27 cellular contexts compared by ENCODE assay signal in the genomic region with DNA sequence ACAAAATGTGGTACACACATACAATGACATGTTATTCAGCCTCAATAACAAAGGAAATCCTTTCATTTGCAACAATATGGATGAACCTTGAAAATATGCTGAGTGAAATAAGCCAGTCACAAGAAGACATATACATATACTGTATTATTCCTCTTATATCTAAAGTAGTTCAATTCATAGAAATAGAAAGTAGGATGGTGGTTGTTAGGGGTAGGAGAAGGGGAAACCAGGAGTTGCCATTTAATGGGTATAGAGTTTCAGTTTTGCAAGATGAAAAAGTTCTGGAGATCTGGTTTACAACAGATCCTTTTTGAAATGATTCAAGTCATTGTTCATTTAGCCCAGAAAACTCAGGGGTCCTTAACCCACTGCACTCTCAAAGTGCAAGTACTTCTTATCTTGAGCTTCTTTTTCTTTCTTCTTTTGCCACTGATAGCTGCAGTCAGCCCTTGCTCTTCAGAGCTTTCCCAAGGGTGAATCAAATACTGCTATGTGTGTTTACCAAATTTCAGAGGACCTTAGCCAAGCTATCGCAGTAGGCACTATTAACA.
"Had no signal": no experiment of that assay in that cellular context is flagged by ENCODE, and none has a peak within 500 bp of the region (broad histone marks: within the 10 kb centered on the region; RNA-seq: fewer than 3 reads in every experiment).

No MANE protein-coding gene starts in this region.

- H3K27me3 Mint-ChIP-seq: activated naive CD4-positive, alpha-beta T cell treated with anti-CD3 and anti-CD28 coated beads, Interleukin-2, amount 10 ng/mL, durations not matched to agents 7 days and 5 days; activated naive CD8-positive, alpha-beta T cell treated with anti-CD3 and anti-CD28 coated beads, Interleukin-2, amount 10 ng/mL, durations not matched to agents 7 days and 5 days had no signal

- H3K4me1 Mint-ChIP-seq: activated naive CD4-positive, alpha-beta T cell treated with anti-CD3 and anti-CD28 coated beads, Interleukin-2, amount 10 ng/mL, durations not matched to agents 7 days and 5 days had no signal

- H3K4me3 Mint-ChIP-seq: activated CD8-positive, alpha-beta T cell treated with anti-CD3 and anti-CD28 coated beads, Interleukin-2, amount 10 ng/mL, durations not matched to agents 7 days and 5 days; activated naive CD4-positive, alpha-beta T cell treated with anti-CD3 and anti-CD28 coated beads, Interleukin-2, amount 10 ng/mL, durations not matched to agents 7 days and 5 days; activated naive CD8-positive, alpha-beta T cell treated with anti-CD3 and anti-CD28 coated beads, Interleukin-2, amount 10 ng/mL, durations not matched to agents 7 days and 5 days had no signal

- H3K27ac Mint-ChIP-seq: activated CD8-positive, alpha-beta T cell treated with anti-CD3 and anti-CD28 coated beads, Interleukin-2, amount 10 ng/mL, durations not matched to agents 7 days and 5 days; activated naive CD4-positive, alpha-beta T cell treated with anti-CD3 and anti-CD28 coated beads, Interleukin-2, amount 10 ng/mL, durations not matched to agents 7 days and 5 days; activated naive CD8-positive, alpha-beta T cell treated with anti-CD3 and anti-CD28 coated beads, Interleukin-2, amount 10 ng/mL, durations not matched to agents 7 days and 5 days had no signal

- ATAC-seq: activated CD8-positive, alpha-beta T cell treated with anti-CD3 and anti-CD28 coated beads, Interleukin-2, amount 10 ng/mL, durations not matched to agents 7 days and 5 days; body of pancreas; Panc1; Right ventricle myocardium inferior had no signal

- DNase-seq: activated CD4-positive, alpha-beta T cell treated with anti-CD3 and anti-CD28 coated beads for 4 hours; activated CD4-positive, alpha-beta T cell treated with anti-CD3 and anti-CD28 coated beads, Interleukin-2, amount 50 U/mL, for 4 hours; activated CD8-positive, alpha-beta memory T cell treated with anti-CD3 and anti-CD28 coated beads, Interleukin-2, amount 50 U/mL, for 48 hours; activated CD8-positive, alpha-beta T cell treated with anti-CD3 and anti-CD28 coated beads, Interleukin-2, amount 10 ng/mL, durations not matched to agents 7 days and 5 days; activated gamma-delta T cell treated with Interleukin-2 at 50 U/mL for 16 hours; activated naive CD4-positive, alpha-beta T cell treated with anti-CD3 and anti-CD28 coated beads, Interleukin-2, amount 10 ng/mL, durations not matched to agents 7 days and 5 days; activated naive CD8-positive, alpha-beta T cell treated with anti-CD3 and anti-CD28 coated beads, Interleukin-2, amount 10 ng/mL, durations not matched to agents 7 days and 5 days; amniotic stem cell; body of pancreas; central memory CD4-positive, alpha-beta T cell; IMR-90; KBM-7; NCI-H1092; NCI-H1417; NCI-H1694; NCI-H2029; NCI-H2107; NCI-H510A treated with DMSO at 0.1 percent for 48 hours; NCI-H69; NK-92 treated with Interleukin-12 subunit alpha and Interleukin-12 subunit beta, amount 100 ng/mL, for 24 hours; OCI-M1; RPMI8226; SK-N-SH; T-helper 1 cell; WERI-Rb-1 had no signal

- H3K36me3 Mint-ChIP-seq: activated naive CD4-positive, alpha-beta T cell treated with anti-CD3 and anti-CD28 coated beads, Interleukin-2, amount 10 ng/mL, durations not matched to agents 7 days and 5 days had no signal

- H3K9me3 Mint-ChIP-seq: activated naive CD4-positive, alpha-beta T cell treated with anti-CD3 and anti-CD28 coated beads, Interleukin-2, amount 10 ng/mL, durations not matched to agents 7 days and 5 days had no signal
